7 cellular contexts compared by ENCODE assay signal in the genomic region with DNA sequence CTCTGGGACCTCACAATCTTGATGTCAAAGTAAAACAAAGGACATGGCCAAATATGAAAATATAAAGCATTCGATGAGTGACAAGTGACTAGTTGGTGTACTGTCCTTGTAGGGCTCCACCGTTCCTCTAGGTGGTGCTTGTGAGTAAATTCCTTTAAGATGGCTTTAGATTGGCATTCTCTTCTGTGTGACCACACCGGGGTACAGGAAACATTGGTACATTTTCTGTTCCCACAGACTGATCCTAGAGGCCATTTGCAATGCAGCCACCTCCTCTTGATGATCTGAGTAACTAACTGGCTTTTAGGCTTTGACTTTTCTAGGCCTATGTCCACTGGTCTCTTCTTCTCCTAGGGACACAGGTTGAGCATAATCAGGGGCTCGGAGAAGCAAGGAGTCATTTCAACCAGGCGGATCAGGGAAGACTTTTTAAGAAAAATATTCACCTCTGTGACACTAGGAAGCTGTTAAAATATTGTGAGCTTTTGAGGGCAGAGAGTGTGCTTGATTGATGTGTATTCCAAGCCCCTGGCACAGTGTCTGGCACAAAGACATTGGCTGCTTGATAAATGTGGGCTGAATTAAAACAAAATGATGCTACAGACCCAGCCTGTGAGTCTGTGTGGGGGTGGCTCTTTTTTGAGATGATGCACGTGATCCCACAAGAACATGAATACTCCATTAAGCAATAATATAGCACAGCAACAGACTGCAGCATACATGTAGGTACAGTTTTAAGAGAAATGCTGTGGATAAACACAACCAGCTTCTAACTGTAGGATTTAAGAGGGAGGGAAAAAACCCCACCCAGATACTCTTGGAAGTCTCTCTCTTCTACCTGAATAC. TPM values are rescaled to one million over a fixed set of nuclear protein-coding genes. Genes with fewer than 3 reads are reported as not detected.
A peak's percentile ranks its signal among the peaks of the same experiment; 100 is the strongest.
DNase-seq lines count a peak whose midpoint lies in the region; ATAC-seq and TF ChIP-seq lines count a peak whose summit lies in the region.

No MANE protein-coding gene starts in this region.

- peak; percentile 37 for DNase-seq in G401 (ENCODE audit: low spot score)
- DNase-seq in MG63, result peak; percentile 9
- DNase-seq in endothelial cell (ENCODE audit: low spot score), result peak; percentile 51
- peak; percentile 30 for DNase-seq in mucosa of gallbladder (ENCODE audit: low spot score)
- no peak for DNase-seq in DMS114 treated with DMSO at 0.1 percent for 48 hours (lab: John Stamatoyannopoulos, UW; ENCODE audit: unreplicated experiment)

- peak; percentile 81 for ATAC-seq in GM21619 (IDR thresholded peaks at IDR 0.05; ENCODE audit: unreplicated experiment)

- H3K9me3 Mint-ChIP-seq in endothelial cell (ENCODE audit: unreplicated experiment), result no peaks in the 10 kb centered on the region

- H3K4me3 ChIP-seq in MG63 (no peak overlapping the region), WI38 (ENCODE audit: low read depth, low read length) (no peak overlapping the region)

- no peaks in the 10 kb centered on the region for H3K36me3 ChIP-seq in MG63

- peak; percentile 59 for TF ChIP-seq CTCF in WI38 (IDR thresholded peaks at IDR 0.05; ENCODE audit: low read depth, low read length)
- peak; percentile 71 for TF ChIP-seq CTCF in endothelial cell (IDR thresholded peaks at IDR 0.05; ENCODE audit: unreplicated experiment)

- H3K27ac Mint-ChIP-seq in endothelial cell (ENCODE audit: unreplicated experiment), result no peak overlapping the region

- in situ Hi-C loops in G401 (cut with HindIII; ENCODE audit: low sequenced_read_pairs), result no loop called here

- no peaks in the 10 kb centered on the region for H3K27me3 ChIP-seq in MG63

- no peaks in the 10 kb centered on the region for H3K9me3 ChIP-seq in MG63

- H3K36me3 Mint-ChIP-seq in endothelial cell (ENCODE audit: low read depth, unreplicated experiment), result no peaks in the 10 kb centered on the region

- H3K4me3 Mint-ChIP-seq in endothelial cell (ENCODE audit: unreplicated experiment), result no peak overlapping the region

- H3K4me1 Mint-ChIP-seq in endothelial cell (ENCODE audit: unreplicated experiment), result peaks cover 3% of the 10 kb centered on the region

- H3K27me3 Mint-ChIP-seq in endothelial cell (ENCODE audit: unreplicated experiment), result no peaks in the 10 kb centered on the region

RNA-seq across cellular contexts. Expression of gene EPSTI1, which starts 21.0 kb away (rescaled TPM):
- not detected in 2 replicates for total RNA-seq in G401 (2014; rRNA removed; shearing (Covaris generic))
- 2.9 and 5.7 TPM in 2 replicates for total RNA-seq in MG63 (2014; rRNA removed; shearing (Covaris generic); ENCODE audit: low replicate concordance)
- total RNA-seq in endothelial cell (ENCODE audit: unreplicated experiment) (0.77 TPM), mucosa of gallbladder (9.0 TPM)

RNA-seq across cellular contexts. Expression of gene DNAJC15, which starts 52.3 kb away (rescaled TPM):
- total RNA-seq in G401 (2014; rRNA removed; shearing (Covaris generic)), result 8.4 and 16.3 TPM in 2 replicates
- total RNA-seq in MG63 (2014; rRNA removed; shearing (Covaris generic); ENCODE audit: low replicate concordance), result 7.6 and 36.8 TPM in 2 replicates
- total RNA-seq in endothelial cell (ENCODE audit: unreplicated experiment) (13.9 TPM), mucosa of gallbladder (17.6 TPM)
